Comparison of ENCODE assay signal across 10 cellular contexts in the genomic region with DNA sequence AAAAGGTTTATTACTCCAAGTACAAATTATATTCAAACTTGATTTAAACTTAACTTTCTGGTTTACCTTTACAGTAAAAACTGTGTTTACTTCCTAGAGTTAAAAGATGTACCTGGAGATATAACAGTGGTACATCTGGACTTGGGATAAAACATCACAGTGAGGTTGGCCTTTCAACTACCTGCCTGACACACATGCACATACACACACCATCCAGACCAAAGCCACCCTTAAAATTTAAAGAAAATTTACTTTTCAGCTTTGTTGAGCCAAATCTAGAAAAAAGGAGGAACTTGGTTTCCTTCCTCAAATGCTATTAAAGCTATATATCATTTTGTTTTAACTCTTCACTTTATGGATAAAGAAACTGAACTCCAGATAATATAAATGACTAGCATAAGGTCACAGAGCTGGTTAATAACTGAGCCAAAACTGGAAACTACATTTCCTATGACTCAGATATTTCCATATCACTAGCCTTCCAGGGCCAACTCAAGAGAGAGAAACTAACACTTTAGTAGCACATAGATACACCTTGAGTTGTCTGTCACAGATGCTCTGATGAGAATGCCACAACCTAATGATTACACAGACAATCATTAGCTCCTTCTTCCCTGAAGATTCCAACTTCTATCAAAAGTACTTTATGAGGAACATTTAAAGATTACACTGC. TPM values are rescaled to one million over a fixed set of nuclear protein-coding genes. Genes with fewer than 3 reads are reported as not detected.
DNase-seq lines count a peak whose midpoint lies in the region; ATAC-seq and TF ChIP-seq lines count a peak whose summit lies in the region.
"Had no signal": no experiment of that assay in that cellular context is flagged by ENCODE, and none has a peak within 500 bp of the region (broad histone marks: within the 10 kb centered on the region; RNA-seq: fewer than 3 reads in every experiment).

No MANE protein-coding gene starts in this region.

- TF ChIP-seq CTCF in gastrocnemius medialis (IDR thresholded peaks at IDR 0.05 in 4 of 5, conservative IDR thresholded peaks at IDR 0.05 in 1 of 5): no peak
- TF ChIP-seq CTCF in endothelial cell (IDR thresholded peaks at IDR 0.05; ENCODE audit: unreplicated experiment): no peak
- TF ChIP-seq CTCF in mucosa of descending colon (IDR thresholded peaks at IDR 0.05): no peak

- no peak overlapping the region for H3K27ac Mint-ChIP-seq in endothelial cell (ENCODE audit: unreplicated experiment)

- H3K27me3 Mint-ChIP-seq in endothelial cell (ENCODE audit: unreplicated experiment): no peaks in the 10 kb centered on the region

- H3K36me3 Mint-ChIP-seq in endothelial cell (ENCODE audit: low read depth, unreplicated experiment): no peaks in the 10 kb centered on the region

- in situ Hi-C loops in gastrocnemius medialis (cut with MboI; ENCODE audit: low sequenced_read_pairs in 4 of 4): loop anchor here in 1 of 4 donors (25.0 kb wide), 2 partner anchors 889 to 989 kb away; no protein-coding TSS in a partner anchor

- no peak overlapping the region for H3K4me3 Mint-ChIP-seq in endothelial cell (ENCODE audit: unreplicated experiment)

- H3K4me1 ChIP-seq in gastrocnemius medialis: no peaks in the 10 kb centered on the region
- H3K4me1 ChIP-seq in mucosa of descending colon (ENCODE audit: low read depth): no peaks in the 10 kb centered on the region
- H3K4me1 ChIP-seq: right lobe of liver, SJSA1 had no signal

- H3K4me1 Mint-ChIP-seq in endothelial cell (ENCODE audit: unreplicated experiment): no peaks in the 10 kb centered on the region

- peak overlapping the region; percentile 36; the same call in 1 of the 2 replicates for H3K4me3 ChIP-seq in GM08714 (ENCODE audit: low read length)
- H3K4me3 ChIP-seq in gastrocnemius medialis: no peak overlapping the region
- no peak overlapping the region for H3K4me3 ChIP-seq in mucosa of descending colon
- H3K4me3 ChIP-seq: right lobe of liver, SJSA1 had no signal

- DNase-seq in dermis microvascular lymphatic vessel endothelial cell (ENCODE audit: low read depth in 2 of 2) (peak; percentile 46 to 68), gastrocnemius medialis (no peak), NCI-H2196 (lab: John Stamatoyannopoulos, UW; ENCODE audit: unreplicated experiment) (no peak), endothelial cell (ENCODE audit: low spot score) (no peak), mucosa of descending colon (no peak)
- DNase-seq: right lobe of liver had no signal

- no peaks in the 10 kb centered on the region for H3K27me3 ChIP-seq in gastrocnemius medialis
- H3K27me3 ChIP-seq: right lobe of liver, SJSA1 had no signal

- intact Hi-C loops in gastrocnemius medialis (cut with DNase I; ENCODE audit: low total_unique reads): no loop called here
- intact Hi-C loops in mucosa of descending colon (cut with DNase I, micrococcal nuclease): no loop called here

- H3K9me3 ChIP-seq in gastrocnemius medialis (no peaks in the 10 kb centered on the region), mucosa of descending colon (peaks cover 6% of the 10 kb centered on the region)
- H3K9me3 ChIP-seq: right lobe of liver, SJSA1 had no signal

- H3K9me3 Mint-ChIP-seq in endothelial cell (ENCODE audit: unreplicated experiment): no peaks in the 10 kb centered on the region

- no peak overlapping the region for H3K27ac ChIP-seq in gastrocnemius medialis
- H3K27ac ChIP-seq: right lobe of liver, SJSA1 had no signal

- TF ChIP-seq POLR2A in gastrocnemius medialis (IDR thresholded peaks at IDR 0.05): no peak

- peak; percentile 92 for ATAC-seq in GM21390 (IDR thresholded peaks at IDR 0.05; ENCODE audit: unreplicated experiment)
- ATAC-seq in HG03457 (IDR thresholded peaks at IDR 0.05; ENCODE audit: unreplicated experiment): peak; percentile 98
- ATAC-seq in gastrocnemius medialis: no peak
- no peak for ATAC-seq in mucosa of descending colon

- H3K36me3 ChIP-seq in gastrocnemius medialis: no peaks in the 10 kb centered on the region
- H3K36me3 ChIP-seq in mucosa of descending colon (ENCODE audit: low read depth): no peaks in the 10 kb centered on the region
- H3K36me3 ChIP-seq: right lobe of liver, SJSA1 had no signal

RNA-seq across cellular contexts. Expression of a gene that starts 40.8 kb away (rescaled TPM):
- total RNA-seq in dermis microvascular lymphatic vessel endothelial cell (11.5 and 15.0 TPM in 2 replicates), gastrocnemius medialis (1 to 10 TPM; 3.7 to 8.4 (median 5.5) TPM), endothelial cell (ENCODE audit: unreplicated experiment) (18.9 TPM), mucosa of descending colon (10 to 100 TPM in 1 of 3 donors, 1 to 10 TPM in 2; 6.4 to 15.6 (median 7.2) TPM)

RNA-seq across cellular contexts. Expression of a gene that starts 41.2 kb away (rescaled TPM):
- total RNA-seq in dermis microvascular lymphatic vessel endothelial cell (11.5 and 12.2 TPM in 2 replicates), gastrocnemius medialis (10 to 100 TPM; 10.2 to 17.7 (median 14.6) TPM), endothelial cell (ENCODE audit: unreplicated experiment) (15.2 TPM), mucosa of descending colon (10 to 100 TPM; 23.5 to 35.9 (median 30.8) TPM)

Comparison
In these comparisons a context has a peak if more than half of its experiments do, and no peak if none do; other contexts are left out.
1. ATAC-seq: peak in GM21390 (single experiment) and HG03457 (single experiment); none in gastrocnemius medialis (0 of 2) and mucosa of descending colon (single experiment).
2. DNase-seq: peak in dermis microvascular lymphatic vessel endothelial cell (2 of 2); none in gastrocnemius medialis (0 of 2), NCI-H2196 (single experiment), endothelial cell (single experiment) and mucosa of descending colon (0 of 3).